14 cellular contexts compared by ENCODE assay signal in genomic region chr5:1777281-1778137, GRCh38.
"Had no signal": no experiment of that assay in that cellular context is flagged by ENCODE, and none has a peak within 500 bp of the region (broad histone marks: within the 10 kb centered on the region; RNA-seq: fewer than 3 reads in every experiment).

No MANE protein-coding gene starts in this region.

- H3K4me3 ChIP-seq: dorsolateral prefrontal cortex, psoas muscle, right lobe of liver, transverse colon had no signal

- ATAC-seq: left lobe of liver, psoas muscle had no signal

- H3K9ac ChIP-seq: SK-N-SH had no signal

- H3K9me3 ChIP-seq: psoas muscle, right lobe of liver, SK-N-SH, transverse colon had no signal

- DNase-seq: activated CD8-positive, alpha-beta memory T cell treated with anti-CD3 and anti-CD28 coated beads, Interleukin-2, amount 50 U/mL, for 48 hours; activated naive CD4-positive, alpha-beta T cell treated with Interleukin-2 at 50 U/mL for 16 hours; mesendoderm; nephron progenitor cell; psoas muscle; right lobe of liver; SHP77; SK-N-SH; substantia nigra; T-helper 1 cell; T1000; transverse colon had no signal

- H3K4me3 Mint-ChIP-seq: nephron progenitor cell had no signal

- H3K27ac ChIP-seq: dorsolateral prefrontal cortex, psoas muscle, right lobe of liver, transverse colon had no signal

- H3K36me3 ChIP-seq: right lobe of liver, transverse colon had no signal

- H3K4me1 ChIP-seq: psoas muscle, right lobe of liver, transverse colon had no signal

- H3K27ac Mint-ChIP-seq: nephron progenitor cell had no signal

- H3K27me3 ChIP-seq: right lobe of liver, transverse colon had no signal
